Comparison of ENCODE assay signal across 19 cellular contexts in the genomic region with DNA sequence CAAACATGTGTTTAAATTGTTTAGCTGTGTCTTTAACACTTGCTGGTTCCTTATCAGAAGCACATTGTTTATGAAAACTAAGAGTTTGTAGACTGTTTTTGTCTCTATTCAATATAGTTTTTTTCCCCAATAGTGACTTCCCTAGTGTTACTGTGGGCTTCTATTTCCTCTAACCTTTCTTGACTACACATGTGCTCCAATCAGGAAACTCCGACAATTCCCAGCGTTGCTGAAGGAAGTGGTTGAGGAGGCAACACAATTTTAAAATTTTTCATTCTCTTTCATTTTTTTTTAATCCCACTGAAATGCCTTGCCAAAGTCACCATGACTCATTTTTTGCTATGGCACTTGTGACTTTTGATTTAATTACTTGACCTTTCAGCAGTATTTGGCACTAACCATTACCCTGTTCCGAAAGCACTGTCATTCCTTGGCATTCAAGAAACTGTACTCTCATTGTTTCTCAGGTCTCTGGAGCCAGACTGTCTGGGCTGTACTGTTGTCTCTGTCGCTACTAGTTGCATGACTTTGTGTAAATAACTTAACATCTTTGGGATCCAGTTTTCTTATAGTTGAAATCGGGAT.
DNase-seq lines count a peak whose midpoint lies in the region; ATAC-seq, FAIRE-seq and TF ChIP-seq lines count a peak whose summit lies in the region.
"Had no signal": no experiment of that assay in that cellular context is flagged by ENCODE, and none has a peak within 500 bp of the region (broad histone marks: within the 10 kb centered on the region; RNA-seq: fewer than 3 reads in every experiment).

No MANE protein-coding gene starts in this region.

- TF ChIP-seq CTCF in heart left ventricle (IDR thresholded peaks at IDR 0.05) (no peak), SK-N-SH (IDR thresholded peaks at IDR 0.05) (no peak), fibroblast of the aortic adventitia (IDR thresholded peaks at IDR 0.05; ENCODE audit: insufficient read depth, low read length) (no peak)

- H3K27ac ChIP-seq in heart left ventricle (peak overlapping the region in 5 of 12 donors; percentile 1 to 58 (median 18)), SK-N-SH (ENCODE audit: low read depth in 2 of 2, low read length in 1 of 2) (peak overlapping the region in 1 of 2 experiments; percentile 89; a peak in 2 of 4 replicates)
- H3K27ac ChIP-seq: WERI-Rb-1 had no signal

- H3K27me3 ChIP-seq in heart left ventricle (no peaks in the 10 kb centered on the region), SK-N-SH (ENCODE audit: insufficient read depth) (no peaks in the 10 kb centered on the region)

- no peak overlapping the region for H3K4me3 ChIP-seq in heart left ventricle
- H3K4me3 ChIP-seq in SK-N-SH (ENCODE audit: low read depth in 2 of 2, low read length in 1 of 2): peak overlapping the region in 1 of 2 experiments; percentile 9; a peak in 1 of 4 replicates
- no peak overlapping the region for H3K4me3 ChIP-seq in fibroblast of the aortic adventitia (ENCODE audit: low read depth, low read length)

- peak overlapping the region; percentile 47; the same call in 1 of the 2 replicates for H3K4me2 ChIP-seq in SK-N-SH

- no peaks in the 10 kb centered on the region for H3K9me3 Mint-ChIP-seq in activated CD4-positive, alpha-beta memory T cell treated with anti-CD3 and anti-CD28 coated beads for 36 hours

- no peaks in the 10 kb centered on the region for H4K20me1 ChIP-seq in SK-N-SH (ENCODE audit: insufficient read depth)

- H3K79me2 ChIP-seq in SK-N-SH (ENCODE audit: insufficient read depth): no peaks in the 10 kb centered on the region

- TF ChIP-seq POLR2A in heart left ventricle (IDR thresholded peaks at IDR 0.05): no peak

- TF ChIP-seq EP300 in SK-N-SH (IDR thresholded peaks at IDR 0.05; ENCODE audit: borderline replicate concordance in 1 of 2, low read depth in 1 of 2, low read length in 1 of 2): peak in 1 of 2 experiments; percentile 86; a peak in 2 of 4 replicates

- peaks cover 0 to 12% (median 0%) of the 10 kb centered on the region in 12 donors for H3K9me3 ChIP-seq in heart left ventricle
- 0 out of 2 replicates have a peak, but pooled peaks cover 2% of the 10 kb centered on the region for H3K9me3 ChIP-seq in SK-N-SH

- no peak overlapping the region for H3K4me3 Mint-ChIP-seq in activated CD4-positive, alpha-beta memory T cell treated with anti-CD3 and anti-CD28 coated beads for 36 hours
- H3K4me3 Mint-ChIP-seq: naive thymus-derived CD8-positive, alpha-beta T cell had no signal

- 51 to 60% (median 52%) methylated on average over 5 of the region's 5 CpGs for WGBS in heart left ventricle, 4 donors
- WGBS in SK-N-SH (ENCODE audit: low lambda C conversion rate): under 1% methylated on average over 5 of the region's 5 CpGs

- H3K36me3 ChIP-seq in heart left ventricle (no peaks in the 10 kb centered on the region), SK-N-SH (replicated peaks in 1 of 2; ENCODE audit: control insufficient read depth in 1 of 2, insufficient read depth in 2 of 2, low read length in 1 of 2) (no peaks in the 10 kb centered on the region)
- H3K36me3 ChIP-seq: WERI-Rb-1 had no signal

- peak overlapping the region; percentile 60; the same call in 1 of the 2 replicates for H3K9ac ChIP-seq in SK-N-SH

- H3K4me1 ChIP-seq in heart left ventricle: peaks cover 0 to 7% (median 0%) of the 10 kb centered on the region in 12 donors
- peaks cover 0 to 20% of the 10 kb centered on the region in 2 experiments; a peak in 1 of 4 replicates for H3K4me1 ChIP-seq in SK-N-SH (ENCODE audit: control insufficient read depth in 1 of 2, insufficient read depth in 2 of 2, low read depth in 1 of 2, low read length in 1 of 2)

- POLR2A ChIA-PET in SK-N-SH (lab: Yijun Ruan, JAX): no interaction called here
- POLR2A ChIA-PET in activated CD4-positive, alpha-beta memory T cell treated with anti-CD3 and anti-CD28 coated beads for 36 hours (lab: Charles Lee): no interaction called here

- H3F3A ChIP-seq in SK-N-SH (replicated peaks; ENCODE audit: insufficient read depth): peaks cover 33% of the 10 kb centered on the region

- CTCF ChIA-PET in SK-N-SH (lab: Yijun Ruan, JAX): no interaction called here
- CTCF ChIA-PET in activated CD4-positive, alpha-beta memory T cell treated with anti-CD3 and anti-CD28 coated beads for 36 hours (lab: Charles Lee): no interaction called here

- peak overlapping the region; percentile 7; the same call in 1 of the 2 replicates for H2AFZ ChIP-seq in SK-N-SH (ENCODE audit: low read depth)

- peak in 3 of 4 donors; percentile 75 to 82 (median 79) for ATAC-seq in heart left ventricle
- ATAC-seq: naive thymus-derived CD8-positive, alpha-beta T cell had no signal

- no peak overlapping the region for H3K27ac Mint-ChIP-seq in activated CD4-positive, alpha-beta memory T cell treated with anti-CD3 and anti-CD28 coated beads for 36 hours
- H3K27ac Mint-ChIP-seq: naive thymus-derived CD8-positive, alpha-beta T cell had no signal

- no peaks in the 10 kb centered on the region for H3K4me1 Mint-ChIP-seq in activated CD4-positive, alpha-beta memory T cell treated with anti-CD3 and anti-CD28 coated beads for 36 hours (ENCODE audit: low read depth)
- H3K4me1 Mint-ChIP-seq: naive thymus-derived CD8-positive, alpha-beta T cell had no signal

- no peak for FAIRE-seq in urothelium cell line (lab: Jason Lieb, UNC)
- FAIRE-seq: A204.1, GM18507 had no signal

- DNase-seq in heart left ventricle (peak in 1 of 5 donors; percentile 14), cardiac septum (ENCODE audit: low spot score) (no peak), SK-N-SH (no peak), fibroblast of the aortic adventitia (ENCODE audit: low read depth) (peak; percentile 10), urothelium cell line (ENCODE audit: low spot score) (peak; percentile 29)
- no peak for DNase-seq in stimulated activated naive CD4-positive, alpha-beta T cell treated with Interleukin-2 at 50 U/mL for 16 hours (lab: John Stamatoyannopoulos, UW)
- no peak for DNase-seq in activated naive CD4-positive, alpha-beta T cell treated with anti-CD3 and anti-CD28 coated beads, Interleukin-2, amount 50 U/mL, for 16 hours
- DNase-seq in activated CD4-positive, alpha-beta memory T cell treated with anti-CD3 and anti-CD28 coated beads for 36 hours: no peak
- DNase-seq: activated naive CD4-positive, alpha-beta T cell; caudate nucleus; COR-L47; IMR-90; naive thymus-derived CD8-positive, alpha-beta T cell; NCI-H2227 treated with DMSO at 0.1 percent for 48 hours; stimulated activated CD8-positive, alpha-beta memory T cell treated with anti-CD3 and anti-CD28 coated beads, Interleukin-4, amount 100 ng/mL, for 48 hours; trophoblast cell; WERI-Rb-1 had no signal

- H3K27me3 Mint-ChIP-seq in activated CD4-positive, alpha-beta memory T cell treated with anti-CD3 and anti-CD28 coated beads for 36 hours: no peaks in the 10 kb centered on the region

- no peak for TF ChIP-seq RAD21 in SK-N-SH (IDR thresholded peaks at IDR 0.05; ENCODE audit: low read length)

- intact Hi-C loops in heart left ventricle (cut with DNase I): loop anchor here in 2 of 10 donors (2.0 to 10.0 kb wide), 2 partner anchors 181 to 193 kb away; no protein-coding TSS in a partner anchor
- intact Hi-C loops in cardiac septum (cut with DNase I): loop anchor here (10.0 kb wide), 1 partner anchor 183 kb away; no protein-coding TSS in a partner anchor
- intact Hi-C loops in activated CD4-positive, alpha-beta memory T cell treated with anti-CD3 and anti-CD28 coated beads for 36 hours (cut with micrococcal nuclease): no loop called here

- no peaks in the 10 kb centered on the region for H3K36me3 Mint-ChIP-seq in activated CD4-positive, alpha-beta memory T cell treated with anti-CD3 and anti-CD28 coated beads for 36 hours
- H3K36me3 Mint-ChIP-seq: naive thymus-derived CD8-positive, alpha-beta T cell had no signal

- H3K9me2 ChIP-seq in SK-N-SH: no peaks in the 10 kb centered on the region

TF ChIP-seq in SK-N-SH, 30 proteins besides CTCF, POLR2A, EP300 and RAD21 (continues in another document):
- TF ChIP-seq FOSL2 (IDR thresholded peaks at IDR 0.05; ENCODE audit: borderline replicate concordance, low read depth) (peak; percentile 68; the same call in 1 of the 2 replicates), FOXM1 (IDR thresholded peaks at IDR 0.05; ENCODE audit: low read depth) (peak; percentile 73), RFX5 (IDR thresholded peaks at IDR 0.05; ENCODE audit: low read length) (no peak), FOXJ3 (CRISPR knock-in tag; IDR thresholded peaks at IDR 0.05) (no peak), MEF2A (IDR thresholded peaks at IDR 0.05; ENCODE audit: borderline replicate concordance, low read depth) (no peak), RXRA (IDR thresholded peaks at IDR 0.05; ENCODE audit: borderline replicate concordance, low read depth) (peak; percentile 77), YY1 (IDR thresholded peaks at IDR 0.05; ENCODE audit: low read depth) (no peak), RCOR1 (IDR thresholded peaks at IDR 0.05; ENCODE audit: low read length) (no peak), JUND (IDR thresholded peaks at IDR 0.05) (peak; percentile 60; the same call in 1 of the 2 replicates), NFIC (IDR thresholded peaks at IDR 0.05; ENCODE audit: borderline replicate concordance) (peak; percentile 92), TCF12 (IDR thresholded peaks at IDR 0.05) (peak; percentile 82)
- TF ChIP-seq, protein P1, sequence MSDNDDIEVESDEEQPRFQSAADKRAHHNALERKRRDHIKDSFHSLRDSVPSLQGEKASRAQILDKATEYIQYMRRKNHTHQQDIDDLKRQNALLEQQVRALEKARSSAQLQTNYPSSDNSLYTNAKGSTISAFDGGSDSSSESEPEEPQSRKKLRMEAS (IDR thresholded peaks at IDR 0.05; ENCODE audit: low read depth): no peak
- TF ChIP-seq, protein P2, sequence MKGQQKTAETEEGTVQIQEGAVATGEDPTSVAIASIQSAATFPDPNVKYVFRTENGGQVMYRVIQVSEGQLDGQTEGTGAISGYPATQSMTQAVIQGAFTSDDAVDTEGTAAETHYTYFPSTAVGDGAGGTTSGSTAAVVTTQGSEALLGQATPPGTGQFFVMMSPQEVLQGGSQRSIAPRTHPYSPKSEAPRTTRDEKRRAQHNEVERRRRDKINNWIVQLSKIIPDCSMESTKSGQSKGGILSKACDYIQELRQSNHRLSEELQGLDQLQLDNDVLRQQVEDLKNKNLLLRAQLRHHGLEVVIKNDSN (IDR thresholded peaks at IDR 0.05; ENCODE audit: borderline replicate concordance, low read depth): no peak

Comparison
In these comparisons a context has a peak if more than half of its experiments do, and no peak if none do; other contexts are left out.
1. DNase-seq: peak in fibroblast of the aortic adventitia (single experiment) and urothelium cell line (single experiment); none in cardiac septum (single experiment), SK-N-SH (single experiment), stimulated activated naive CD4-positive, alpha-beta T cell treated with Interleukin-2 at 50 U/mL for 16 hours (single experiment), activated naive CD4-positive, alpha-beta T cell treated with anti-CD3 and anti-CD28 coated beads, Interleukin-2, amount 50 U/mL, for 16 hours (single experiment) and activated CD4-positive, alpha-beta memory T cell treated with anti-CD3 and anti-CD28 coated beads for 36 hours (single experiment).